In the genomic region with DNA sequence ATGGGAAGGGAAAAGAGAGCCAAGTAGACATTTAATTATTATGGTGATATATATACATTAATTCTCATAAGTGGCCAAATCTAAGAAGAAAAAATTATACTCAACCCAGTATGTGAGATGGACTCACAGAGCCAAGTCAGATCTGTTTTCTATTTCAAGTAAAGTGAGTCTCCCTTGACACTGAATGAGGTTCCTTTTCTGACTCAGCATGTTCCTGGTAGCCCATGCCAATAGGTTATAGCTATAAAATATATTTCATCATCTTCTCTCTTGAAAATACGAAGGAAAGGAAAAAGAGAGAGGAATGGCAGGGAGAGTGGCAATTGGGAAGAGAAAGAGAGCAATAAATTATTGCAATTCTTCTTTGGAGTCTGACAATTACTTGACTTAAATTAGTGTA, we compare ENCODE assay signal across 24 cellular contexts.
"Had no signal": no experiment of that assay in that cellular context is flagged by ENCODE, and none has a peak within 500 bp of the region (broad histone marks: within the 10 kb centered on the region; RNA-seq: fewer than 3 reads in every experiment).

No MANE protein-coding gene starts in this region.

- H3K27ac Mint-ChIP-seq: activated B cell treated with CpG ODN at 0.5 μM for 24 hours; activated naive CD8-positive, alpha-beta T cell treated with anti-CD3 and anti-CD28 coated beads, Interleukin-2, amount 10 ng/mL, durations not matched to agents 7 days and 5 days; endodermal cell; naive thymus-derived CD4-positive, alpha-beta T cell; neural progenitor cell; T-helper 17 cell had no signal

- H3K4me1 Mint-ChIP-seq: activated B cell treated with CpG ODN at 0.5 μM for 24 hours; activated naive CD8-positive, alpha-beta T cell treated with anti-CD3 and anti-CD28 coated beads, Interleukin-2, amount 10 ng/mL, durations not matched to agents 7 days and 5 days; endodermal cell; naive thymus-derived CD4-positive, alpha-beta T cell; neural progenitor cell; T-helper 17 cell had no signal

- H3K4me3 Mint-ChIP-seq: activated B cell treated with CpG ODN at 0.5 μM for 24 hours; activated naive CD8-positive, alpha-beta T cell treated with anti-CD3 and anti-CD28 coated beads, Interleukin-2, amount 10 ng/mL, durations not matched to agents 7 days and 5 days; endodermal cell; naive thymus-derived CD4-positive, alpha-beta T cell; neural progenitor cell; T-helper 17 cell had no signal

- H3K27me3 Mint-ChIP-seq: activated B cell treated with CpG ODN at 0.5 μM for 24 hours; activated naive CD8-positive, alpha-beta T cell treated with anti-CD3 and anti-CD28 coated beads, Interleukin-2, amount 10 ng/mL, durations not matched to agents 7 days and 5 days; naive thymus-derived CD4-positive, alpha-beta T cell; T-helper 17 cell had no signal

- H3K27ac ChIP-seq: brain microvascular endothelial cell, coronary artery, foreskin keratinocyte, left lung, neural progenitor cell, right lobe of liver, thoracic aorta, upper lobe of left lung had no signal

- H3K9me3 ChIP-seq: left lung, right lobe of liver, thoracic aorta, upper lobe of left lung had no signal

- H3K36me3 ChIP-seq: brain microvascular endothelial cell, left lung, neural progenitor cell, right lobe of liver, thoracic aorta, upper lobe of left lung had no signal

- H3K4me1 ChIP-seq: foreskin keratinocyte, left lung, neural progenitor cell, right lobe of liver, upper lobe of left lung had no signal

- DNase-seq: activated B cell treated with CpG ODN at 0.5 μM for 24 hours; activated CD4-positive, alpha-beta T cell treated with anti-CD3 and anti-CD28 coated beads for 4 hours; activated CD4-positive, alpha-beta T cell treated with anti-CD3 and anti-CD28 coated beads, Interleukin-2, amount 50 U/mL, for 48 hours; activated naive CD4-positive, alpha-beta T cell treated with Interleukin-2 at 50 U/mL for 16 hours; activated naive CD8-positive, alpha-beta T cell treated with anti-CD3 and anti-CD28 coated beads, Interleukin-2, amount 10 ng/mL, durations not matched to agents 7 days and 5 days; activated T-cell treated with anti-CD3 and anti-CD28 coated beads, Interleukin-2, amount 50 U/mL, for 48 hours; anterior cingulate cortex; brain microvascular endothelial cell; endodermal cell; foreskin keratinocyte; left lung; naive thymus-derived CD4-positive, alpha-beta T cell; posterior cingulate gyrus; right lobe of liver; stimulated activated CD4-positive, alpha-beta T cell treated with anti-CD3 and anti-CD28 coated beads, Interleukin-4, amount 100 ng/mL, for 1 hour; stimulated activated naive CD4-positive, alpha-beta T cell; SW 1271; T-helper 17 cell; upper lobe of left lung had no signal

- H3K36me3 Mint-ChIP-seq: activated naive CD8-positive, alpha-beta T cell treated with anti-CD3 and anti-CD28 coated beads, Interleukin-2, amount 10 ng/mL, durations not matched to agents 7 days and 5 days; naive thymus-derived CD4-positive, alpha-beta T cell; neural progenitor cell had no signal

- H3K9me3 Mint-ChIP-seq: activated naive CD8-positive, alpha-beta T cell treated with anti-CD3 and anti-CD28 coated beads, Interleukin-2, amount 10 ng/mL, durations not matched to agents 7 days and 5 days; endodermal cell; neural progenitor cell had no signal

- H3K4me3 ChIP-seq: coronary artery, left lung, lung, neural progenitor cell, right lobe of liver, smooth muscle cell, thoracic aorta, upper lobe of left lung had no signal

- H3K27me3 ChIP-seq: brain microvascular endothelial cell, foreskin keratinocyte, left lung, neural progenitor cell, right lobe of liver, upper lobe of left lung had no signal

- ATAC-seq: foreskin keratinocyte; left lung; naive thymus-derived CD4-positive, alpha-beta T cell; right lobe of liver; T-helper 17 cell had no signal
